Comparison of ENCODE assay signal across 16 cellular contexts in genomic region chr19:4781851-4782250, GRCh38. TPM values are rescaled to one million over a fixed set of nuclear protein-coding genes. Genes with fewer than 3 reads are reported as not detected.
DNase-seq lines count a peak whose midpoint lies in the region; ATAC-seq and TF ChIP-seq lines count a peak whose summit lies in the region.
"Had no signal": no experiment of that assay in that cellular context is flagged by ENCODE, and none has a peak within 500 bp of the region (broad histone marks: within the 10 kb centered on the region; RNA-seq: fewer than 3 reads in every experiment).

No MANE protein-coding gene starts in this region.

- ATAC-seq in HG03159 (IDR thresholded peaks at IDR 0.05; ENCODE audit: unreplicated experiment) = no peak
- ATAC-seq: K562, Panc1 had no signal

- intact Hi-C loops in dorsolateral prefrontal cortex (cut with DNase I) = no loop called here

- DNase-seq in EH (ENCODE audit: low read depth) (peak; percentile 7), NCI-H69 (lab: John Stamatoyannopoulos, UW) (peak; percentile 83), foreskin melanocyte (peak; percentile 6), dorsolateral prefrontal cortex (no peak), DMS53 treated with DMSO at 0.1 percent for 48 hours (lab: John Stamatoyannopoulos, UW; ENCODE audit: unreplicated experiment) (no peak)
- DNase-seq: DMS153, MV-4-11, NCI-H146, NCI-H82, SW 1271 had no signal

- H3K36me3 ChIP-seq in BLaER1 = no peaks in the 10 kb centered on the region
- H3K36me3 ChIP-seq: HAP-1 had no signal

- H3K27me3 ChIP-seq in BLaER1 (no peaks in the 10 kb centered on the region), dorsolateral prefrontal cortex (no peaks in the 10 kb centered on the region)

- peaks cover 10% of the 10 kb centered on the region for H3K9me3 ChIP-seq in BLaER1
- H3K9me3 ChIP-seq: HAP-1 had no signal

- H3K4me3 ChIP-seq in BLaER1 = no peak overlapping the region
- H3K4me3 ChIP-seq in dorsolateral prefrontal cortex = no peak overlapping the region
- H3K4me3 ChIP-seq: HAP-1, K562 had no signal

- peak overlapping the region; percentile 37; the same call in 1 of the 2 replicates for H3K27ac ChIP-seq in BLaER1
- peak overlapping the region in 25 of 59 donors; percentile 1 to 77 (median 37) for H3K27ac ChIP-seq in dorsolateral prefrontal cortex
- H3K27ac ChIP-seq: C4-2B had no signal

- H3K4me2 ChIP-seq in BLaER1 = peak overlapping the region; percentile 55

- H4K20me1 ChIP-seq in BLaER1 = no peaks in the 10 kb centered on the region

- no peak for TF ChIP-seq CTCF in dorsolateral prefrontal cortex (IDR thresholded peaks at IDR 0.05 in 54 of 56, conservative IDR thresholded peaks at IDR 0.05 in 2 of 56; ENCODE audit: low read depth in 1 of 56, partially characterized antibody in 56 of 56)

- 0 out of 2 replicates have a peak overlapping the region, but pooled peaks have one; percentile 1 for H3K9ac ChIP-seq in BLaER1

- peaks cover 91% of the 10 kb centered on the region for H3K4me1 ChIP-seq in BLaER1
- H3K4me1 ChIP-seq: HAP-1 had no signal

RNA-seq across cellular contexts. Expression of gene FEM1A, which starts 9.7 kb away (rescaled TPM):
- 10 to 100 TPM; 12.6 to 24.5 (median 16.8) TPM for total RNA-seq in dorsolateral prefrontal cortex

RNA-seq across cellular contexts. Expression of gene TICAM1, which starts 49.7 kb away (rescaled TPM):
- 10 to 100 TPM in 114 of 120 experiments, 1 to 10 TPM in 6; 8.8 to 19.8 (median 13.4) TPM for total RNA-seq in dorsolateral prefrontal cortex

RNA-seq across cellular contexts. Expression of gene DPP9, which starts 58.2 kb away (rescaled TPM):
- total RNA-seq in dorsolateral prefrontal cortex = 10 to 100 TPM; 24.5 to 54.3 (median 38.1) TPM

Comparison
In these comparisons a context has a peak if more than half of its experiments do, and no peak if none do; other contexts are left out.
1. DNase-seq: peak in EH (single experiment), NCI-H69 (single experiment) and foreskin melanocyte (single experiment); none in dorsolateral prefrontal cortex (0 of 10) and DMS53 treated with DMSO at 0.1 percent for 48 hours (single experiment).